27 cellular contexts compared by ENCODE assay signal in genomic region chr10:10397906-10398305, GRCh38.
"Had no signal": no experiment of that assay in that cellular context is flagged by ENCODE, and none has a peak within 500 bp of the region (broad histone marks: within the 10 kb centered on the region; RNA-seq: fewer than 3 reads in every experiment).

No MANE protein-coding gene starts in this region.

- H3K4me1 Mint-ChIP-seq: nephron; neural progenitor cell; stimulated activated effector memory CD8-positive, alpha-beta T cell treated with anti-CD3 and anti-CD28 coated beads, Interleukin-12 subunit alpha, Interleukin-12 subunit beta, amount 100 ng/mL, for 72 hours; stimulated activated naive B cell treated with anti-CD40 and anti-IgM and Interleukin-4, amounts not matched to agents 10 μg/mL and 1 μg/mL and 100 μg/mL, for 72 hours had no signal

- H3K4me3 Mint-ChIP-seq: nephron; neural progenitor cell; stimulated activated effector memory CD8-positive, alpha-beta T cell treated with anti-CD3 and anti-CD28 coated beads, Interleukin-12 subunit alpha, Interleukin-12 subunit beta, amount 100 ng/mL, for 72 hours; stimulated activated naive B cell treated with anti-CD40 and anti-IgM and Interleukin-4, amounts not matched to agents 10 μg/mL and 1 μg/mL and 100 μg/mL, for 72 hours; stimulated activated naive CD8-positive, alpha-beta T cell treated with anti-CD3 and anti-CD28 coated beads, Interleukin-15, Interleukin-2, amounts not matched to agents 100 ng/mL and 50 ng/mL, for 24 hours had no signal

- H3K36me3 Mint-ChIP-seq: neural progenitor cell; stimulated activated effector memory CD8-positive, alpha-beta T cell treated with anti-CD3 and anti-CD28 coated beads, Interleukin-12 subunit alpha, Interleukin-12 subunit beta, amount 100 ng/mL, for 72 hours; stimulated activated naive B cell treated with anti-CD40 and anti-IgM and Interleukin-4, amounts not matched to agents 10 μg/mL and 1 μg/mL and 100 μg/mL, for 72 hours had no signal

- H3K27me3 ChIP-seq: neural progenitor cell, ovary, right lobe of liver, sigmoid colon, stomach, thyroid gland, tibial nerve, upper lobe of left lung, vagina had no signal

- H3K9me3 ChIP-seq: ovary, psoas muscle, right lobe of liver, sigmoid colon, thoracic aorta, thyroid gland, upper lobe of left lung, vagina had no signal

- ATAC-seq: psoas muscle; right cardiac atrium; right lobe of liver; stimulated activated effector memory CD8-positive, alpha-beta T cell treated with anti-CD3 and anti-CD28 coated beads, Interleukin-12 subunit alpha, Interleukin-12 subunit beta, amount 100 ng/mL, for 72 hours; stimulated activated naive B cell treated with anti-CD40 and anti-IgM and Interleukin-4, amounts not matched to agents 10 μg/mL and 1 μg/mL and 100 μg/mL, for 72 hours had no signal

- H3K27me3 Mint-ChIP-seq: progenitor cell of endocrine pancreas; stimulated activated naive CD8-positive, alpha-beta T cell treated with anti-CD3 and anti-CD28 coated beads, Interleukin-15, Interleukin-2, amounts not matched to agents 100 ng/mL and 50 ng/mL, for 24 hours had no signal

- H3K4me2 ChIP-seq: neural progenitor cell had no signal

- H3K27ac Mint-ChIP-seq: nephron; neural progenitor cell; progenitor cell of endocrine pancreas; stimulated activated effector memory CD8-positive, alpha-beta T cell treated with anti-CD3 and anti-CD28 coated beads, Interleukin-12 subunit alpha, Interleukin-12 subunit beta, amount 100 ng/mL, for 72 hours; stimulated activated naive B cell treated with anti-CD40 and anti-IgM and Interleukin-4, amounts not matched to agents 10 μg/mL and 1 μg/mL and 100 μg/mL, for 72 hours; stimulated activated naive CD8-positive, alpha-beta T cell treated with anti-CD3 and anti-CD28 coated beads, Interleukin-15, Interleukin-2, amounts not matched to agents 100 ng/mL and 50 ng/mL, for 24 hours had no signal

- DNase-seq: occipital lobe; ovary; posterior cingulate gyrus; psoas muscle; right cardiac atrium; right lobe of liver; sigmoid colon; small intestine; stimulated activated CD4-positive, alpha-beta T cell treated with anti-CD3 and anti-CD28 coated beads, Interleukin-15, amount 100 ng/mL, for 24 hours; stimulated activated CD4-positive, alpha-beta T cell treated with anti-CD3 and anti-CD28 coated beads, Interleukin-2, amount 100 ng/mL, for 24 hours; stimulated activated CD4-positive, alpha-beta T cell treated with anti-CD3 and anti-CD28 coated beads, Interleukin-2, amount 100 ng/mL, for 48 hours; stimulated activated CD4-positive, alpha-beta T cell treated with anti-CD3 and anti-CD28 coated beads, Interleukin-4, amount 100 ng/mL, for 24 hours; stimulated activated naive B cell treated with anti-CD40 and anti-IgM and Interleukin-4, amounts not matched to agents 10 μg/mL and 1 μg/mL and 100 μg/mL, for 72 hours; stimulated activated naive CD4-positive, alpha-beta T cell treated with Interleukin-2 at 50 U/mL for 16 hours; stomach; thyroid gland; trophoblast cell; upper lobe of left lung had no signal

- H3K27ac ChIP-seq: neural progenitor cell, ovary, parathyroid adenoma, psoas muscle, right lobe of liver, sigmoid colon, stomach, thoracic aorta, thyroid gland, tibial nerve, upper lobe of left lung, vagina had no signal

- H2AFZ ChIP-seq: neural progenitor cell, parathyroid adenoma had no signal

- H3K9ac ChIP-seq: neural progenitor cell, parathyroid adenoma had no signal

- H3K4me1 ChIP-seq: neural progenitor cell, parathyroid adenoma, psoas muscle, right lobe of liver, sigmoid colon, stomach, thyroid gland, tibial nerve, upper lobe of left lung, vagina had no signal

- H3K4me3 ChIP-seq: neural progenitor cell, ovary, psoas muscle, right lobe of liver, sigmoid colon, stomach, thoracic aorta, thyroid gland, tibial nerve, upper lobe of left lung, vagina had no signal

- H3K79me2 ChIP-seq: parathyroid adenoma had no signal

- H3K36me3 ChIP-seq: neural progenitor cell, ovary, right lobe of liver, sigmoid colon, stomach, thoracic aorta, thyroid gland, tibial nerve, upper lobe of left lung, vagina had no signal
